10 cellular contexts compared by ENCODE assay signal in the genomic region with DNA sequence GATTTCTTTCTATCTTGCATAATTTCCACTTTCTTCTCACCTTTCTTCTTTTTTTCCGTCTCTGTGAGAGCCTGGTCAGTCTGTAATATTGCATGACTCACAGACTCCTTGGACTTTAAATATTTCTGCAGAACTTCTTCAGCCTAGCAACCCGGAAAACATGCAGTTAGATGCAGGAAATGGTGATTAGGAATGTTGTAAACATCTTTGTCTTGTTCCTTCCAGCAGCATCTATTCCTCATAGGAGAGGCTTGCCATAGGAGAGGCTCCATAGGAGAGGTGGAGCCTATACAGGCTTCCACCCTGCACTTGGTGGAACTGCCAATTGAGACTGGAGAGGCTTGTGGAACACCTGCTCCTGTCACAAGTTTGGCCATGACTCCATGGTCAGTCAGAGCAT. TPM values are rescaled to one million over a fixed set of nuclear protein-coding genes. Genes with fewer than 3 reads are reported as not detected.
DNase-seq lines count a peak whose midpoint lies in the region; TF ChIP-seq lines count a peak whose summit lies in the region.
"Had no signal": no experiment of that assay in that cellular context is flagged by ENCODE, and none has a peak within 500 bp of the region (broad histone marks: within the 10 kb centered on the region; RNA-seq: fewer than 3 reads in every experiment).

No MANE protein-coding gene starts in this region.

- no peaks in the 10 kb centered on the region for H3K9me2 ChIP-seq in Loucy (replicated peaks; ENCODE audit: low read depth, low read length)

- H3K9me3 ChIP-seq in Loucy (ENCODE audit: insufficient read depth, low read depth, low read length): no peaks in the 10 kb centered on the region

- peaks cover 84% of the 10 kb centered on the region for H3K4me1 ChIP-seq in Loucy (ENCODE audit: insufficient read depth, low read length, poor library complexity, severe bottlenecking)

- peaks cover 13% of the 10 kb centered on the region; the same call in 1 of the 2 replicates for H3K79me2 ChIP-seq in Loucy (ENCODE audit: insufficient read depth, low read length)

- peak overlapping the region; percentile 92 for H3K4me2 ChIP-seq in Loucy (ENCODE audit: low read depth, low read length, poor library complexity, severe bottlenecking)

- H3K27me3 ChIP-seq in Loucy (ENCODE audit: insufficient read depth, low read length, poor library complexity, severe bottlenecking): no peaks in the 10 kb centered on the region

- H3F3A ChIP-seq in Loucy (ENCODE audit: low read depth): peaks cover 6% of the 10 kb centered on the region; the same call in 1 of the 2 replicates

- DNase-seq in EL (peak; percentile 54), dermis blood vessel endothelial cell (peak; percentile 65), non-pigmented ciliary epithelial cell (ENCODE audit: low read depth) (peak; percentile 28), occipital lobe (lab: John Stamatoyannopoulos, UW) (no peak)
- DNase-seq in activated CD4-positive, CD25-positive, alpha-beta regulatory T cell (lab: John Stamatoyannopoulos, UW): no peak
- DNase-seq in stimulated activated CD4-positive, alpha-beta T cell treated with anti-CD3 and anti-CD28 coated beads, Interleukin-4, amount 100 ng/mL, for 1 hour: no peak
- DNase-seq: activated naive CD4-positive, alpha-beta T cell treated with anti-CD3 and anti-CD28 coated beads, Interleukin-2, amount 50 U/mL, for 16 hours; NCI-H2171; retina had no signal

- no peak overlapping the region for H2AFZ ChIP-seq in Loucy (ENCODE audit: low read length)

- peak overlapping the region; percentile 40 for H3K9ac ChIP-seq in Loucy (ENCODE audit: low read depth, low read length, poor library complexity, severe bottlenecking)

- H3K4me3 ChIP-seq in Loucy (ENCODE audit: low read length, poor library complexity, severe bottlenecking): no peak overlapping the region

- peaks cover 29% of the 10 kb centered on the region; the same call in 1 of the 2 replicates for H3K36me3 ChIP-seq in Loucy (ENCODE audit: insufficient read depth, low read length)

- no peak for TF ChIP-seq CTCF in Loucy (conservative IDR thresholded peaks at IDR 0.05; ENCODE audit: low read length)

- H4K20me1 ChIP-seq in Loucy (ENCODE audit: insufficient read depth, low read length, poor library complexity, severe bottlenecking): no peaks in the 10 kb centered on the region

RNA-seq across cellular contexts. Expression of gene GBP5, which starts 10.0 kb away (rescaled TPM):
- total RNA-seq in dermis blood vessel endothelial cell: 0.09 and 0.17 TPM in 2 replicates
- 1.6 TPM for total RNA-seq in occipital lobe

Comparison
In these comparisons a context has a peak if more than half of its experiments do, and no peak if none do; other contexts are left out.
1. DNase-seq: peak in EL (single experiment), dermis blood vessel endothelial cell (single experiment) and non-pigmented ciliary epithelial cell (single experiment); none in activated CD4-positive, CD25-positive, alpha-beta regulatory T cell (0 of 4), stimulated activated CD4-positive, alpha-beta T cell treated with anti-CD3 and anti-CD28 coated beads, Interleukin-4, amount 100 ng/mL, for 1 hour (single experiment) and occipital lobe (single experiment).